16 cellular contexts compared by ENCODE assay signal in the genomic region with DNA sequence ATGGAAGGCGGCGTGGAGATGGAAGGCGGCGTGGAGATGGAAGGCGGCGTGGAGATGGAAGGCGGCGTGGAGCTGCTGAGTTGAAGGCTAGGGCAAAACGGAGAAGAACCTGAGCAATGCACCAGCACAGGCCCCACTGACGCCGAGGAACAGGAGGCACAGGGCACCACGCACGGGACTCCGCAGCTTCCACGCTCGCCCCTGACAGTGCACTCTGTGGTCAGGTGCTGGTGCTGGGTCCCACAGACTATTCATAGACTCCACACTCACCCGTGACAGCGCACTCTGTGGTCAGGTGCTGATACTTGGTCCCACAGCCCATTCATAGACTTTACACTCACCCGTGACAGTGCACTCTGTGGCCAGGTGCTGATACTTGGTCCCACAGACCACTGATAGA. TPM values are rescaled to one million over a fixed set of nuclear protein-coding genes. Genes with fewer than 3 reads are reported as not detected.
"Had no signal": no experiment of that assay in that cellular context is flagged by ENCODE, and none has a peak within 500 bp of the region (broad histone marks: within the 10 kb centered on the region; RNA-seq: fewer than 3 reads in every experiment).

No MANE protein-coding gene starts in this region.

- H3K27ac Mint-ChIP-seq: activated naive CD4-positive, alpha-beta T cell treated with anti-CD3 and anti-CD28 coated beads, Interleukin-2, amount 50 U/mL, for 24 hours; activated T-helper 17 cell treated with anti-CD3 and anti-CD28 coated beads, Interleukin-2, amount 50 U/mL, for 72 hours; memory B cell; nephron progenitor cell; T-helper 2 cell treated with Interferon-gamma antibody and Interleukin-4, amounts not matched to agents 5 μg/mL and 100 μg/mL, for 36 hours had no signal

- H3K27me3 Mint-ChIP-seq: activated naive CD4-positive, alpha-beta T cell treated with anti-CD3 and anti-CD28 coated beads, Interleukin-2, amount 50 U/mL, for 24 hours had no signal

- H3K9me3 ChIP-seq: heart right ventricle, left ventricle myocardium inferior had no signal

- H3K36me3 Mint-ChIP-seq: activated naive CD4-positive, alpha-beta T cell treated with anti-CD3 and anti-CD28 coated beads, Interleukin-2, amount 50 U/mL, for 24 hours; memory B cell had no signal

- H2AFZ ChIP-seq: parathyroid adenoma had no signal

- H3K27ac ChIP-seq: foreskin keratinocyte, heart right ventricle, left ventricle myocardium inferior, parathyroid adenoma had no signal

- H3K4me1 Mint-ChIP-seq: activated naive CD4-positive, alpha-beta T cell treated with anti-CD3 and anti-CD28 coated beads, Interleukin-2, amount 50 U/mL, for 24 hours; activated T-helper 17 cell treated with anti-CD3 and anti-CD28 coated beads, Interleukin-2, amount 50 U/mL, for 72 hours; memory B cell had no signal

- H3K4me1 ChIP-seq: foreskin keratinocyte, heart right ventricle, left ventricle myocardium inferior, parathyroid adenoma had no signal

- ATAC-seq: activated T-helper 17 cell treated with anti-CD3 and anti-CD28 coated beads, Interleukin-2, amount 50 U/mL, for 72 hours; heart right ventricle had no signal

- H3K4me3 ChIP-seq: heart right ventricle, left ventricle myocardium inferior had no signal

- H3K79me2 ChIP-seq: parathyroid adenoma had no signal

- H3K4me3 Mint-ChIP-seq: activated naive CD4-positive, alpha-beta T cell treated with anti-CD3 and anti-CD28 coated beads, Interleukin-2, amount 50 U/mL, for 24 hours; activated T-helper 17 cell treated with anti-CD3 and anti-CD28 coated beads, Interleukin-2, amount 50 U/mL, for 72 hours; memory B cell; nephron progenitor cell; T-helper 2 cell treated with Interferon-gamma antibody and Interleukin-4, amounts not matched to agents 5 μg/mL and 100 μg/mL, for 36 hours had no signal

- H3K36me3 ChIP-seq: left ventricle myocardium inferior had no signal

- H3K9ac ChIP-seq: parathyroid adenoma had no signal

- H3K9me3 Mint-ChIP-seq: activated naive CD4-positive, alpha-beta T cell treated with anti-CD3 and anti-CD28 coated beads, Interleukin-2, amount 50 U/mL, for 24 hours; activated T-helper 17 cell treated with anti-CD3 and anti-CD28 coated beads, Interleukin-2, amount 50 U/mL, for 72 hours; memory B cell; nephron progenitor cell; T-helper 2 cell treated with Interferon-gamma antibody and Interleukin-4, amounts not matched to agents 5 μg/mL and 100 μg/mL, for 36 hours had no signal

- H3K27me3 ChIP-seq: foreskin keratinocyte had no signal

- DNase-seq: activated CD4-positive, alpha-beta T cell treated with anti-CD3 and anti-CD28 coated beads, Interleukin-2, amount 50 U/mL, for 1 hour; activated T-cell treated with anti-CD3 and anti-CD28 coated beads for 4 hours; cerebellar nuclear complex; dermis blood vessel endothelial cell; heart right ventricle; left ventricle myocardium inferior; nephron progenitor cell; SW 1271; trophoblast cell had no signal

RNA-seq across cellular contexts. Expression of a gene that starts 34.0 kb away (rescaled TPM):
- total RNA-seq: activated CD8-positive, alpha-beta memory T cell treated with anti-CD3 and anti-CD28 coated beads for 36 hours; activated T-helper 17 cell treated with anti-CD3 and anti-CD28 coated beads, Interleukin-2, amount 50 U/mL, for 72 hours; foreskin keratinocyte had no signal
- polyA plus RNA-seq: foreskin keratinocyte had no signal
